ENCODE assay signal across 10 cellular contexts in the genomic region with DNA sequence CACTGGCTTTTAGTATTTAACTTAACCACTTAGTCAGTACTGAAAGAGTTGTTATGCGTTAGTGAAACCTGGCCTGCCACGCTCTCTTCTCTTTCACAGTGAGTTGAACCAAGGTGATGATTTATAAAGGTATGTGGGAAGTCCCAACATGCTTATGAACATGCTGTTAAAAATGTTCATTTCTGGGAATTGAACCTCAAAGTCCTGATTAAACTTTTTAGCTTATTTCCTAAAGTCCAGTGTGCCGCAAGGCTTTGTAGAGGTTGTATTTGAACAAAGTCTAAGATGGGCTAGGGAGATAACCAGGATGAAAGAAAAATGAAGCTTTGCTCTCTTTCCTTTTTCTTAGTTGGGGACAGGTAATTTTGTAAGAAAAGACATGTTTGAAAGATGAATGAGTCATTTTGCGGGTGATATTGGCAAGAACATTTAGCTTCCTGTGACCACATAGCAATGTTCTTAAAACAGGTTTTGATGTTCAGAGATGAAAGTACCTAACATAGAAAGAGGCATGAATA.
A peak's percentile ranks its signal among the peaks of the same experiment; 100 is the strongest.
DNase-seq lines count a peak whose midpoint lies in the region; ATAC-seq and TF ChIP-seq lines count a peak whose summit lies in the region.
"Had no signal": no experiment of that assay in that cellular context is flagged by ENCODE, and none has a peak within 500 bp of the region (broad histone marks: within the 10 kb centered on the region; RNA-seq: fewer than 3 reads in every experiment).

No MANE protein-coding gene starts in this region.

- no peak overlapping the region for H3K27ac ChIP-seq in tibial nerve

- no peak for TF ChIP-seq CTCF in tibial nerve (IDR thresholded peaks at IDR 0.05)

- H3K4me1 ChIP-seq in tibial nerve: no peaks in the 10 kb centered on the region

- ATAC-seq in GM18511 (IDR thresholded peaks at IDR 0.05; ENCODE audit: unreplicated experiment) (peak; percentile 92), GM21447 (IDR thresholded peaks at IDR 0.05; ENCODE audit: unreplicated experiment) (peak; percentile 82), HG03196 (IDR thresholded peaks at IDR 0.05; ENCODE audit: unreplicated experiment) (peak; percentile 94)

- H3K9me3 ChIP-seq in tibial nerve: no peaks in the 10 kb centered on the region

- no peaks in the 10 kb centered on the region for H3K36me3 ChIP-seq in tibial nerve

- 87 to 93% methylated on average over 4 of the region's 4 CpGs for WGBS in tibial nerve, 2 donors

- no peak for TF ChIP-seq EP300 in tibial nerve (IDR thresholded peaks at IDR 0.05)

- no peaks in the 10 kb centered on the region for H3K27me3 ChIP-seq in tibial nerve

- no peak overlapping the region for H3K4me3 ChIP-seq in tibial nerve

- no peak for TF ChIP-seq POLR2A in tibial nerve (IDR thresholded peaks at IDR 0.05)

- DNase-seq in astrocyte of the hippocampus (ENCODE audit: low read depth, low spot score) (peak; percentile 8), tibial nerve (ENCODE audit: low spot score in 2 of 2) (no peak), NCI-H446 (lab: John Stamatoyannopoulos, UW) (no peak), RPMI8226 (no peak), HuH-7 (ENCODE audit: low spot score) (no peak)
- DNase-seq: retina, T-helper 9 cell had no signal
